8 cellular contexts compared by ENCODE assay signal in genomic region chr19:17244618-17245534, GRCh38. TPM values are rescaled to one million over a fixed set of nuclear protein-coding genes. Genes with fewer than 3 reads are reported as not detected.
A peak's percentile ranks its signal among the peaks of the same experiment; 100 is the strongest.
DNase-seq lines count a peak whose midpoint lies in the region; ATAC-seq, FAIRE-seq and TF ChIP-seq lines count a peak whose summit lies in the region.

No MANE protein-coding gene starts in this region.

- no peak for FAIRE-seq in GM12892 (lab: Jason Lieb, UNC)

- H3K4me1 ChIP-seq in CD4-positive, CD25-positive, alpha-beta regulatory T cell (ENCODE audit: control insufficient read depth, insufficient read depth, low read length, poor library complexity, severe bottlenecking) = peaks cover 19% of the 10 kb centered on the region
- peaks cover 19% of the 10 kb centered on the region for H3K4me1 ChIP-seq in iPS-15b (ENCODE audit: control insufficient read depth, insufficient read depth, low read length)

- H3K27ac ChIP-seq in CD4-positive, CD25-positive, alpha-beta regulatory T cell (ENCODE audit: insufficient read depth, low read length, poor library complexity, severe bottlenecking) = no peak overlapping the region

- peaks cover 41% of the 10 kb centered on the region for H3K27me3 Mint-ChIP-seq in CD4-positive, CD25-positive, alpha-beta regulatory T cell
- H3K27me3 Mint-ChIP-seq in activated T-helper 1 cell treated with anti-CD3 and anti-CD28 coated beads, Interleukin-12 subunit alpha, Interleukin-12 subunit beta, Interleukin-2, Interleukin-4 antibody, amounts not matched to agents 30 ng/mL and 10 ng/mL and 1 ng/mL, durations not matched to agents 14 hours and 24 hours and 36 hours (ENCODE audit: insufficient read depth) = peaks cover 14% of the 10 kb centered on the region
- H3K27me3 Mint-ChIP-seq in stimulated activated memory B cell treated with anti-CD40 and anti-IgM and Interleukin-4, amounts not matched to agents 10 μg/mL and 1 μg/mL and 100 μg/mL, for 72 hours = no peaks in the 10 kb centered on the region

- peak overlapping the region; percentile 5 to 67 (median 64) for H3K4me3 Mint-ChIP-seq in CD4-positive, CD25-positive, alpha-beta regulatory T cell
- peak overlapping the region; percentile 72 for H3K4me3 Mint-ChIP-seq in activated T-helper 1 cell treated with anti-CD3 and anti-CD28 coated beads, Interleukin-12 subunit alpha, Interleukin-12 subunit beta, Interleukin-2, Interleukin-4 antibody, amounts not matched to agents 30 ng/mL and 10 ng/mL and 1 ng/mL, durations not matched to agents 14 hours and 24 hours and 36 hours
- peak overlapping the region; percentile 72 for H3K4me3 Mint-ChIP-seq in stimulated activated memory B cell treated with anti-CD40 and anti-IgM and Interleukin-4, amounts not matched to agents 10 μg/mL and 1 μg/mL and 100 μg/mL, for 72 hours

- no peak overlapping the region for H3K4me3 ChIP-seq in CD4-positive, CD25-positive, alpha-beta regulatory T cell (ENCODE audit: low read depth, low read length)
- H3K4me3 ChIP-seq in iPS-15b (ENCODE audit: low read depth, low read length) = peak overlapping the region; percentile 84

- ATAC-seq in CD4-positive, CD25-positive, alpha-beta regulatory T cell (ENCODE audit: low read depth in 2 of 2) = no peak
- ATAC-seq in HG02759 (IDR thresholded peaks at IDR 0.05; ENCODE audit: unreplicated experiment) = peak; percentile 12
- peak; percentile 42 for ATAC-seq in stimulated activated memory B cell treated with anti-CD40 and anti-IgM and Interleukin-4, amounts not matched to agents 10 μg/mL and 1 μg/mL and 100 μg/mL, for 72 hours
- no peak for ATAC-seq in GM21447 (IDR thresholded peaks at IDR 0.05; ENCODE audit: unreplicated experiment)

- H3K27me3 ChIP-seq in CD4-positive, CD25-positive, alpha-beta regulatory T cell (ENCODE audit: control insufficient read depth, insufficient read depth, low read length) = no peaks in the 10 kb centered on the region
- no peaks in the 10 kb centered on the region for H3K27me3 ChIP-seq in iPS-15b (ENCODE audit: control insufficient read depth, insufficient read depth, low read length)

- H3K36me3 Mint-ChIP-seq in CD4-positive, CD25-positive, alpha-beta regulatory T cell = no peaks in the 10 kb centered on the region
- no peaks in the 10 kb centered on the region for H3K36me3 Mint-ChIP-seq in activated T-helper 1 cell treated with anti-CD3 and anti-CD28 coated beads, Interleukin-12 subunit alpha, Interleukin-12 subunit beta, Interleukin-2, Interleukin-4 antibody, amounts not matched to agents 30 ng/mL and 10 ng/mL and 1 ng/mL, durations not matched to agents 14 hours and 24 hours and 36 hours (ENCODE audit: low read depth)
- no peaks in the 10 kb centered on the region for H3K36me3 Mint-ChIP-seq in stimulated activated memory B cell treated with anti-CD40 and anti-IgM and Interleukin-4, amounts not matched to agents 10 μg/mL and 1 μg/mL and 100 μg/mL, for 72 hours

- intact Hi-C loops in activated T-helper 1 cell treated with anti-CD3 and anti-CD28 coated beads, Interleukin-12 subunit alpha, Interleukin-12 subunit beta, Interleukin-2, Interleukin-4 antibody, amounts not matched to agents 30 ng/mL and 10 ng/mL and 1 ng/mL, durations not matched to agents 14 hours and 24 hours and 36 hours (cut with micrococcal nuclease) = loop anchor here (1.0 to 5.0 kb wide), 2 partner anchors 19 to 47 kb away; partner anchors contain the start of gene OCEL1

- no peaks in the 10 kb centered on the region for H3K9me3 ChIP-seq in CD4-positive, CD25-positive, alpha-beta regulatory T cell (ENCODE audit: control insufficient read depth in 2 of 2, low read length in 2 of 2)
- H3K9me3 ChIP-seq in iPS-15b (ENCODE audit: control insufficient read depth, insufficient read depth, low read length) = no peaks in the 10 kb centered on the region

- TF ChIP-seq POLR2A in GM12892 (IDR thresholded peaks at IDR 0.05; ENCODE audit: low read depth, low read length) = no peak

- peak overlapping the region; percentile 24 for H3K9ac ChIP-seq in iPS-15b (ENCODE audit: low read depth, low read length)

- H3K27ac Mint-ChIP-seq in CD4-positive, CD25-positive, alpha-beta regulatory T cell = no peak overlapping the region
- H3K27ac Mint-ChIP-seq in activated T-helper 1 cell treated with anti-CD3 and anti-CD28 coated beads, Interleukin-12 subunit alpha, Interleukin-12 subunit beta, Interleukin-2, Interleukin-4 antibody, amounts not matched to agents 30 ng/mL and 10 ng/mL and 1 ng/mL, durations not matched to agents 14 hours and 24 hours and 36 hours = peak overlapping the region; percentile 12
- H3K27ac Mint-ChIP-seq in stimulated activated memory B cell treated with anti-CD40 and anti-IgM and Interleukin-4, amounts not matched to agents 10 μg/mL and 1 μg/mL and 100 μg/mL, for 72 hours = no peak overlapping the region

- H3K4me1 Mint-ChIP-seq in CD4-positive, CD25-positive, alpha-beta regulatory T cell = peaks cover 0 to 12% (median 1%) of the 10 kb centered on the region in 4 donors
- H3K4me1 Mint-ChIP-seq in activated T-helper 1 cell treated with anti-CD3 and anti-CD28 coated beads, Interleukin-12 subunit alpha, Interleukin-12 subunit beta, Interleukin-2, Interleukin-4 antibody, amounts not matched to agents 30 ng/mL and 10 ng/mL and 1 ng/mL, durations not matched to agents 14 hours and 24 hours and 36 hours (ENCODE audit: low read depth) = no peaks in the 10 kb centered on the region
- peaks cover 46% of the 10 kb centered on the region for H3K4me1 Mint-ChIP-seq in stimulated activated memory B cell treated with anti-CD40 and anti-IgM and Interleukin-4, amounts not matched to agents 10 μg/mL and 1 μg/mL and 100 μg/mL, for 72 hours

- H3K36me3 ChIP-seq in CD4-positive, CD25-positive, alpha-beta regulatory T cell (ENCODE audit: control insufficient read depth, insufficient read depth, low read length) = no peaks in the 10 kb centered on the region
- H3K36me3 ChIP-seq in iPS-15b (ENCODE audit: control insufficient read depth, insufficient read depth, low read length) = peaks cover 8% of the 10 kb centered on the region

- no peak for DNase-seq in CD4-positive, CD25-positive, alpha-beta regulatory T cell
- DNase-seq in activated T-helper 1 cell treated with anti-CD3 and anti-CD28 coated beads, Interleukin-12 subunit alpha, Interleukin-12 subunit beta, Interleukin-2, Interleukin-4 antibody, amounts not matched to agents 30 ng/mL and 10 ng/mL and 1 ng/mL, durations not matched to agents 14 hours and 24 hours and 36 hours (ENCODE audit: low spot score) = no peak
- DNase-seq in NCI-H1436 treated with DMSO at 0.1 percent for 48 hours (lab: John Stamatoyannopoulos, UW) (no peak), GM12892 (ENCODE audit: insufficient read length) (no peak)

- H3K9me3 Mint-ChIP-seq in CD4-positive, CD25-positive, alpha-beta regulatory T cell = no peaks in the 10 kb centered on the region
- no peaks in the 10 kb centered on the region for H3K9me3 Mint-ChIP-seq in activated T-helper 1 cell treated with anti-CD3 and anti-CD28 coated beads, Interleukin-12 subunit alpha, Interleukin-12 subunit beta, Interleukin-2, Interleukin-4 antibody, amounts not matched to agents 30 ng/mL and 10 ng/mL and 1 ng/mL, durations not matched to agents 14 hours and 24 hours and 36 hours
- no peaks in the 10 kb centered on the region for H3K9me3 Mint-ChIP-seq in stimulated activated memory B cell treated with anti-CD40 and anti-IgM and Interleukin-4, amounts not matched to agents 10 μg/mL and 1 μg/mL and 100 μg/mL, for 72 hours

RNA-seq across cellular contexts. Expression of gene NR2F6, which starts 0.8 kb away (rescaled TPM):
- 0.52 TPM for total RNA-seq in CD4-positive, CD25-positive, alpha-beta regulatory T cell
- 1 to 10 TPM in 2 of 4 donors, under 1 TPM in 2; 0.81 to 3.2 (median 1.5) TPM for polyA plus RNA-seq in CD4-positive, CD25-positive, alpha-beta regulatory T cell
- 14.3 and 14.4 TPM in 2 replicates for total RNA-seq in activated T-helper 1 cell treated with anti-CD3 and anti-CD28 coated beads, Interleukin-12 subunit alpha, Interleukin-12 subunit beta, Interleukin-2, Interleukin-4 antibody, amounts not matched to agents 30 ng/mL and 10 ng/mL and 1 ng/mL, durations not matched to agents 14 hours and 24 hours and 36 hours
- polyA plus RNA-seq in GM12892 (2012; ENCODE audit: missing spikeins) = 2.3 TPM

RNA-seq across cellular contexts. Expression of gene OCEL1, which starts 18.9 kb away (rescaled TPM):
- 23.3 TPM for total RNA-seq in CD4-positive, CD25-positive, alpha-beta regulatory T cell
- 10 to 100 TPM; 34.0 to 51.0 (median 47.1) TPM for polyA plus RNA-seq in CD4-positive, CD25-positive, alpha-beta regulatory T cell
- total RNA-seq in activated T-helper 1 cell treated with anti-CD3 and anti-CD28 coated beads, Interleukin-12 subunit alpha, Interleukin-12 subunit beta, Interleukin-2, Interleukin-4 antibody, amounts not matched to agents 30 ng/mL and 10 ng/mL and 1 ng/mL, durations not matched to agents 14 hours and 24 hours and 36 hours = 17.0 and 19.6 TPM in 2 replicates
- 11.2 TPM for polyA plus RNA-seq in GM12892 (2012; ENCODE audit: missing spikeins)

RNA-seq across cellular contexts. Expression of gene USHBP1, which starts 19.7 kb away (rescaled TPM):
- not detected for total RNA-seq in CD4-positive, CD25-positive, alpha-beta regulatory T cell
- polyA plus RNA-seq in CD4-positive, CD25-positive, alpha-beta regulatory T cell = not detected
- total RNA-seq in activated T-helper 1 cell treated with anti-CD3 and anti-CD28 coated beads, Interleukin-12 subunit alpha, Interleukin-12 subunit beta, Interleukin-2, Interleukin-4 antibody, amounts not matched to agents 30 ng/mL and 10 ng/mL and 1 ng/mL, durations not matched to agents 14 hours and 24 hours and 36 hours = 0.10 and 0.26 TPM in 2 replicates
- polyA plus RNA-seq in GM12892 (2012; ENCODE audit: missing spikeins) = not detected

RNA-seq across cellular contexts. Expression of gene BABAM1, which starts 22.4 kb away (rescaled TPM):
- total RNA-seq in CD4-positive, CD25-positive, alpha-beta regulatory T cell = 82.3 TPM
- polyA plus RNA-seq in CD4-positive, CD25-positive, alpha-beta regulatory T cell = 100 to 1,000 TPM; 111 to 140 (median 124) TPM
- 114 and 120 TPM in 2 replicates for total RNA-seq in activated T-helper 1 cell treated with anti-CD3 and anti-CD28 coated beads, Interleukin-12 subunit alpha, Interleukin-12 subunit beta, Interleukin-2, Interleukin-4 antibody, amounts not matched to agents 30 ng/mL and 10 ng/mL and 1 ng/mL, durations not matched to agents 14 hours and 24 hours and 36 hours
- polyA plus RNA-seq in GM12892 (2012; ENCODE audit: missing spikeins) = 68.5 TPM

RNA-seq across cellular contexts. Expression of gene USE1, which starts 29.7 kb away (rescaled TPM):
- 27.1 TPM for total RNA-seq in CD4-positive, CD25-positive, alpha-beta regulatory T cell
- 10 to 100 TPM; 43.9 to 53.7 (median 50.1) TPM for polyA plus RNA-seq in CD4-positive, CD25-positive, alpha-beta regulatory T cell
- total RNA-seq in activated T-helper 1 cell treated with anti-CD3 and anti-CD28 coated beads, Interleukin-12 subunit alpha, Interleukin-12 subunit beta, Interleukin-2, Interleukin-4 antibody, amounts not matched to agents 30 ng/mL and 10 ng/mL and 1 ng/mL, durations not matched to agents 14 hours and 24 hours and 36 hours = 34.6 and 36.0 TPM in 2 replicates
- polyA plus RNA-seq in GM12892 (2012; ENCODE audit: missing spikeins) = 22.8 TPM

Comparison
In these comparisons a context has a peak if more than half of its experiments do, and no peak if none do; other contexts are left out.
1. ATAC-seq: peak in HG02759 (single experiment) and stimulated activated memory B cell treated with anti-CD40 and anti-IgM and Interleukin-4, amounts not matched to agents 10 μg/mL and 1 μg/mL and 100 μg/mL, for 72 hours (single experiment); none in CD4-positive, CD25-positive, alpha-beta regulatory T cell (0 of 2) and GM21447 (single experiment).
2. RNA of gene NR2F6, which starts 0.8 kb away (total RNA-seq): 14.3 to 14.4 TPM in activated T-helper 1 cell treated with anti-CD3 and anti-CD28 coated beads, Interleukin-12 subunit alpha, Interleukin-12 subunit beta, Interleukin-2, Interleukin-4 antibody, amounts not matched to agents 30 ng/mL and 10 ng/mL and 1 ng/mL, durations not matched to agents 14 hours and 24 hours and 36 hours; 0.52 TPM in CD4-positive, CD25-positive, alpha-beta regulatory T cell (single experiment); every median in the first group is over 10 times any median in the second.
3. Peak in every context shown above with its lines, with median percentiles within 50 percentile points of each other: H3K4me3 Mint-ChIP-seq.